ENCODE assay signal across 14 cellular contexts in genomic region chr1:64826991-64827390, GRCh38.
DNase-seq lines count a peak whose midpoint lies in the region; ATAC-seq lines count a peak whose summit lies in the region.
"Had no signal": no experiment of that assay in that cellular context is flagged by ENCODE, and none has a peak within 500 bp of the region (broad histone marks: within the 10 kb centered on the region; RNA-seq: fewer than 3 reads in every experiment).

No MANE protein-coding gene starts in this region.

- peaks cover 45% of the 10 kb centered on the region for H3K4me1 Mint-ChIP-seq in activated CD4-positive, alpha-beta memory T cell treated with anti-CD3 and anti-CD28 coated beads for 36 hours (ENCODE audit: low read depth)
- H3K4me1 Mint-ChIP-seq in naive thymus-derived CD4-positive, alpha-beta T cell = peaks cover 23 to 52% (median 41%) of the 10 kb centered on the region in 7 donors

- no peak overlapping the region for H3K27ac ChIP-seq in naive thymus-derived CD4-positive, alpha-beta T cell (ENCODE audit: low read depth, low read length)

- H3K4me1 ChIP-seq in naive thymus-derived CD4-positive, alpha-beta T cell (ENCODE audit: control insufficient read depth in 2 of 2, insufficient read depth in 2 of 2, low read length in 2 of 2) = peaks cover 20 to 22% of the 10 kb centered on the region in 2 donors

- no peak overlapping the region for H3K4me3 ChIP-seq in naive thymus-derived CD4-positive, alpha-beta T cell (ENCODE audit: low read length)

- no peaks in the 10 kb centered on the region for H3K9me3 ChIP-seq in naive thymus-derived CD4-positive, alpha-beta T cell (ENCODE audit: control insufficient read depth in 2 of 3, low read length in 3 of 3)

- ATAC-seq in GM18867 (IDR thresholded peaks at IDR 0.05; ENCODE audit: unreplicated experiment) (peak; percentile 99), HG02571 (IDR thresholded peaks at IDR 0.05; ENCODE audit: unreplicated experiment) (peak; percentile 81), HG03139 (IDR thresholded peaks at IDR 0.05; ENCODE audit: unreplicated experiment) (no peak)
- peak; percentile 69 for ATAC-seq in naive thymus-derived CD4-positive, alpha-beta T cell
- ATAC-seq: right cardiac atrium, WTC11 had no signal

- peak overlapping the region; percentile 39 for H3K4me3 Mint-ChIP-seq in activated CD4-positive, alpha-beta memory T cell treated with anti-CD3 and anti-CD28 coated beads for 36 hours
- peak overlapping the region in 7 of 10 donors; percentile 2 to 51 (median 34) for H3K4me3 Mint-ChIP-seq in naive thymus-derived CD4-positive, alpha-beta T cell
- H3K4me3 Mint-ChIP-seq: HFFc6, type B pancreatic cell, WTC11 had no signal

- H3K36me3 Mint-ChIP-seq in activated CD4-positive, alpha-beta memory T cell treated with anti-CD3 and anti-CD28 coated beads for 36 hours = no peaks in the 10 kb centered on the region
- H3K36me3 Mint-ChIP-seq in naive thymus-derived CD4-positive, alpha-beta T cell = peaks cover 0 to 2% (median 0%) of the 10 kb centered on the region in 5 donors
- H3K36me3 Mint-ChIP-seq: WTC11 had no signal

- peak overlapping the region; percentile 82 for H3K27ac Mint-ChIP-seq in activated CD4-positive, alpha-beta memory T cell treated with anti-CD3 and anti-CD28 coated beads for 36 hours
- H3K27ac Mint-ChIP-seq in naive thymus-derived CD4-positive, alpha-beta T cell = peak overlapping the region; percentile 14 to 64 (median 37)
- H3K27ac Mint-ChIP-seq: HFFc6, type B pancreatic cell, WTC11 had no signal

- H3K27me3 ChIP-seq in naive thymus-derived CD4-positive, alpha-beta T cell (ENCODE audit: control insufficient read depth in 2 of 2, insufficient read depth in 2 of 2, low read length in 2 of 2) = no peaks in the 10 kb centered on the region

- intact Hi-C loops in activated CD4-positive, alpha-beta memory T cell treated with anti-CD3 and anti-CD28 coated beads for 36 hours (cut with micrococcal nuclease) = loop anchor here (1.0 to 10.0 kb wide), 6 partner anchors 140 to 858 kb away; partner anchors contain the start of genes CACHD1 and JAK1
- intact Hi-C loops in naive thymus-derived CD4-positive, alpha-beta T cell (cut with micrococcal nuclease) = loop anchor here (5.0 to 10.0 kb wide), 2 partner anchors 215 to 1172 kb away; no protein-coding TSS in a partner anchor

- no peaks in the 10 kb centered on the region for H3K36me3 ChIP-seq in naive thymus-derived CD4-positive, alpha-beta T cell (ENCODE audit: control insufficient read depth in 2 of 3, insufficient read depth in 3 of 3, low read length in 3 of 3)

- no peak for DNase-seq in activated CD4-positive, alpha-beta memory T cell treated with anti-CD3 and anti-CD28 coated beads for 36 hours
- no peak for DNase-seq in naive thymus-derived CD4-positive, alpha-beta T cell
- DNase-seq in AG08396 (ENCODE audit: low spot score) = no peak
- DNase-seq in ureter (ENCODE audit: low spot score) = no peak
- no peak for DNase-seq in SKM-1 (lab: John Stamatoyannopoulos, UW; ENCODE audit: unreplicated experiment)
- DNase-seq: DMS79, HFFc6, NCI-H2171 treated with DMSO at 0.1 percent for 48 hours, right cardiac atrium had no signal

- CTCF ChIA-PET in activated CD4-positive, alpha-beta memory T cell treated with anti-CD3 and anti-CD28 coated beads for 36 hours (lab: Charles Lee) = interaction anchor here (0.7 to 6.9 kb wide), 5 partner anchors 137 to 558 kb away, joined by 3 to 40 read pairs (median 3); no protein-coding TSS in a partner anchor
- CTCF ChIA-PET in naive thymus-derived CD4-positive, alpha-beta T cell (lab: Charles Lee) = interaction anchor here (0.9 kb wide), 1 partner anchor 141 kb away, joined by 8 read pairs; no protein-coding TSS in a partner anchor

- no peaks in the 10 kb centered on the region for H3K9me3 Mint-ChIP-seq in activated CD4-positive, alpha-beta memory T cell treated with anti-CD3 and anti-CD28 coated beads for 36 hours
- peaks cover 0 to 6% (median 0%) of the 10 kb centered on the region in 11 donors for H3K9me3 Mint-ChIP-seq in naive thymus-derived CD4-positive, alpha-beta T cell
- H3K9me3 Mint-ChIP-seq: HFFc6, type B pancreatic cell, WTC11 had no signal

- POLR2A ChIA-PET in activated CD4-positive, alpha-beta memory T cell treated with anti-CD3 and anti-CD28 coated beads for 36 hours (lab: Charles Lee) = no interaction called here
- POLR2A ChIA-PET in naive thymus-derived CD4-positive, alpha-beta T cell (lab: Charles Lee) = no interaction called here

- H3K27me3 Mint-ChIP-seq in activated CD4-positive, alpha-beta memory T cell treated with anti-CD3 and anti-CD28 coated beads for 36 hours = no peaks in the 10 kb centered on the region
- H3K27me3 Mint-ChIP-seq in naive thymus-derived CD4-positive, alpha-beta T cell = peaks cover 0 to 2% (median 0%) of the 10 kb centered on the region in 5 donors
- H3K27me3 Mint-ChIP-seq: type B pancreatic cell had no signal
